Comparison of ENCODE assay signal across 1 cellular context in the genomic region with DNA sequence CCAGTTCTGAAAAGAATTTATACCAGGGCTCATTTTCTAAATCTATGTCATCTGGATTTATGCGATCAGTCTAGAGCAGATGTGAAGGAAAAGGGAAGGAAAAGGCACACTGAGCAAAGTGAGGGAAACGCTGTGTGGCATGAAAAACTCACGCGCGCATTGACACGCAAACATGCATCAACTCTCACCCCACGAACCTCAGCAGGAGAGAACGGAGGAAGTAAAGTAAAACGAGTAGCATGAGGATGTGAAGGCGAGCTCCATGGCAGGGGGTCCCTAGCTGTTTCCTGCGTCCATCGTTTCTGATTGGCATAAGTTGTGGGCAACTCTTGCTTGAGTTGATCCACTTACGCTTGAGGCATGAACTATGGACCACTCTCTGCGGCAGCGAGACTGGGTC.
TF ChIP-seq lines count a peak whose summit lies in the region.

No MANE protein-coding gene starts in this region.

TF ChIP-seq in WTC11, 78 proteins besides CTCF, POLR2A, EP300 and RAD21 (continued from another document):
- TF ChIP-seq, protein P1, sequence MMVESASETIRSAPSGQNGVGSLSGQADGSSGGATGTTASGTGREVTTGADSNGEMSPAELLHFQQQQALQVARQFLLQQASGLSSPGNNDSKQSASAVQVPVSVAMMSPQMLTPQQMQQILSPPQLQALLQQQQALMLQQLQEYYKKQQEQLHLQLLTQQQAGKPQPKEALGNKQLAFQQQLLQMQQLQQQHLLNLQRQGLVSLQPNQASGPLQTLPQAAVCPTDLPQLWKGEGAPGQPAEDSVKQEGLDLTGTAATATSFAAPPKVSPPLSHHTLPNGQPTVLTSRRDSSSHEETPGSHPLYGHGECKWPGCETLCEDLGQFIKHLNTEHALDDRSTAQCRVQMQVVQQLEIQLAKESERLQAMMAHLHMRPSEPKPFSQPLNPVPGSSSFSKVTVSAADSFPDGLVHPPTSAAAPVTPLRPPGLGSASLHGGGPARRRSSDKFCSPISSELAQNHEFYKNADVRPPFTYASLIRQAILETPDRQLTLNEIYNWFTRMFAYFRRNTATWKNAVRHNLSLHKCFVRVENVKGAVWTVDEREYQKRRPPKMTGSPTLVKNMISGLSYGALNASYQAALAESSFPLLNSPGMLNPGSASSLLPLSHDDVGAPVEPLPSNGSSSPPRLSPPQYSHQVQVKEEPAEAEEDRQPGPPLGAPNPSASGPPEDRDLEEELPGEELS (CRISPR knock-in tag; IDR thresholded peaks at IDR 0.05), result no peak
- TF ChIP-seq, protein P2, sequence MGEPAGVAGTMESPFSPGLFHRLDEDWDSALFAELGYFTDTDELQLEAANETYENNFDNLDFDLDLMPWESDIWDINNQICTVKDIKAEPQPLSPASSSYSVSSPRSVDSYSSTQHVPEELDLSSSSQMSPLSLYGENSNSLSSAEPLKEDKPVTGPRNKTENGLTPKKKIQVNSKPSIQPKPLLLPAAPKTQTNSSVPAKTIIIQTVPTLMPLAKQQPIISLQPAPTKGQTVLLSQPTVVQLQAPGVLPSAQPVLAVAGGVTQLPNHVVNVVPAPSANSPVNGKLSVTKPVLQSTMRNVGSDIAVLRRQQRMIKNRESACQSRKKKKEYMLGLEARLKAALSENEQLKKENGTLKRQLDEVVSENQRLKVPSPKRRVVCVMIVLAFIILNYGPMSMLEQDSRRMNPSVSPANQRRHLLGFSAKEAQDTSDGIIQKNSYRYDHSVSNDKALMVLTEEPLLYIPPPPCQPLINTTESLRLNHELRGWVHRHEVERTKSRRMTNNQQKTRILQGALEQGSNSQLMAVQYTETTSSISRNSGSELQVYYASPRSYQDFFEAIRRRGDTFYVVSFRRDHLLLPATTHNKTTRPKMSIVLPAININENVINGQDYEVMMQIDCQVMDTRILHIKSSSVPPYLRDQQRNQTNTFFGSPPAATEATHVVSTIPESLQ (CRISPR knock-in tag; IDR thresholded peaks at IDR 0.05), result no peak
